ENCODE assay signal across 1 cellular context in genomic region chr15:85010472-85011209, GRCh38.
TF ChIP-seq lines count a peak whose summit lies in the region.

No MANE protein-coding gene starts in this region.

TF ChIP-seq in HEK293, 187 proteins besides CTCF, POLR2A, EP300 and RAD21 (continued from another document):
- TF ChIP-seq HOXA7 (CRISPR knock-in tag; IDR thresholded peaks at IDR 0.05; ENCODE audit: borderline replicate concordance) (no peak), WT1 (tag by site-specific recombination; IDR thresholded peaks at IDR 0.05) (peak; percentile 80), SP7 (tag by site-specific recombination; IDR thresholded peaks at IDR 0.05) (peak; percentile 87), PRDM6 (tag by site-specific recombination; IDR thresholded peaks at IDR 0.05) (peak; percentile 96), TRIM28 (IDR thresholded peaks at IDR 0.05; ENCODE audit: borderline replicate concordance, low read length) (peak; percentile 59; the same call in 1 of the 2 replicates), ZNF10 (tag by site-specific recombination; IDR thresholded peaks at IDR 0.05) (peak; percentile 69), ZNF692 (tag by site-specific recombination; IDR thresholded peaks at IDR 0.05) (0 out of 2 replicates have a peak, but pooled peaks have one; percentile 35), PRDM2 (tag by site-specific recombination; IDR thresholded peaks at IDR 0.05; ENCODE audit: borderline replicate concordance) (no peak), ATF2 (tag by site-specific recombination; IDR thresholded peaks at IDR 0.05; ENCODE audit: low read depth) (peak; percentile 86), ZSCAN18 (tag by site-specific recombination; IDR thresholded peaks at IDR 0.05) (no peak), BCL6B (tag by site-specific recombination; IDR thresholded peaks at IDR 0.05) (no peak), FEZF1 (tag by site-specific recombination; IDR thresholded peaks at IDR 0.05) (peak; percentile 56), ZBTB6 (tag by site-specific recombination; IDR thresholded peaks at IDR 0.05) (no peak), ZNF600 (tag by site-specific recombination; IDR thresholded peaks at IDR 0.05) (peak; percentile 48; the same call in 1 of the 2 replicates), ZFP69B (tag by site-specific recombination; IDR thresholded peaks at IDR 0.05) (0 out of 2 replicates have a peak, but pooled peaks have one; percentile 15), KLF16 (tag by site-specific recombination; IDR thresholded peaks at IDR 0.05) (no peak), HIC1 (tag by site-specific recombination; IDR thresholded peaks at IDR 0.05) (no peak), SETDB1 (IDR thresholded peaks at IDR 0.05; ENCODE audit: insufficient read length, low read length) (no peak), KLF8 (tag by site-specific recombination; IDR thresholded peaks at IDR 0.05) (no peak), ZNF184 (tag by site-specific recombination; IDR thresholded peaks at IDR 0.05) (0 out of 2 replicates have a peak, but pooled peaks have one; percentile 46), ZNF664 (tag by site-specific recombination; IDR thresholded peaks at IDR 0.05) (no peak), KLF10 (tag by site-specific recombination; IDR thresholded peaks at IDR 0.05) (peak; percentile 29; the same call in 1 of the 2 replicates), ZNF704 (tag by site-specific recombination; IDR thresholded peaks at IDR 0.05) (no peak), SCRT2 (tag by site-specific recombination; IDR thresholded peaks at IDR 0.05) (peak; percentile 51), SCRT1 (tag by site-specific recombination; IDR thresholded peaks at IDR 0.05; ENCODE audit: borderline replicate concordance) (peak; percentile 34; the same call in 1 of the 2 replicates), ZFHX2 (tag by site-specific recombination; conservative IDR thresholded peaks at IDR 0.05) (peak; percentile 78), PBX3 (CRISPR knock-in tag; IDR thresholded peaks at IDR 0.05) (no peak)
